In the genomic region with DNA sequence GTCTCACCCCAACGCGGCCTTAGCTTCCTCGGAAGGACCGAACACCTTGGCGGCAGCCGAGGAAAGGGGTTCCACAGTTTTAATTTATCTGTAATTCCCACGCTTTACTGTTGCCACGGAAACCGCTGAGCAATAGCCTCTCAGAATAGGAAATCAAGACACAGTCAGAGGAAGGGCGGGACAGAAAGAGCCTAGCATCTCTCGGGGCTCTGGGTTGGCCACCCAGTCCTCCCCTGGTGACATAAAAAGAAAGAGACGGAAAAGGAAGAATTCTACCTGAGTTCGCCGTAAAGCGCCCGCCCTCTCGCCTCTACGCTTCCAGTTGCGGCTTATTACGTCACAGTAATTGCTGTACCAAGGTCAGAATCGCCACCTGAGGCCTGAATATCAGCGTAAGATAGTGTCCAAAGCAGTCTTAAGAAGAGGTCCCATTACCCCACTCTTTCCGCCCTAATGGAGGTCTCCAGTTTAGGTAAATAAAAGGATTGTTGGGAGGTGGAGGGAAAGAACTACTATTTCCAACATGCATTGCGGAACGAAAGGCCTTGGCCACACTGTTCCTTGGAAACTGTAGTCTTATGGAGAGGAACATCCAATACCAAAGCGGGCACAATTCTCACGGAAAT, we compare ENCODE assay signal across 9 cellular contexts. TPM values are rescaled to one million over a fixed set of nuclear protein-coding genes. Genes with fewer than 3 reads are reported as not detected.
DNase-seq lines count a peak whose midpoint lies in the region; ATAC-seq lines count a peak whose summit lies in the region.
"Had no signal": no experiment of that assay in that cellular context is flagged by ENCODE, and none has a peak within 500 bp of the region (broad histone marks: within the 10 kb centered on the region; RNA-seq: fewer than 3 reads in every experiment).

No MANE protein-coding gene starts in this region.

- POLR2A ChIA-PET in CD8-positive, alpha-beta memory T cell (lab: Charles Lee): interaction anchor here (0.5 to 1.5 kb wide), 9 partner anchors 42 to 1491 kb away, joined by 3 to 6 read pairs (median 4); a partner anchor contains a TSS

- H3K9me3 Mint-ChIP-seq in CD8-positive, alpha-beta memory T cell: no peaks in the 10 kb centered on the region
- H3K9me3 Mint-ChIP-seq in memory B cell: no peaks in the 10 kb centered on the region

- no peaks in the 10 kb centered on the region for H3K27me3 Mint-ChIP-seq in CD8-positive, alpha-beta memory T cell
- no peaks in the 10 kb centered on the region for H3K27me3 Mint-ChIP-seq in memory B cell

- CTCF ChIA-PET in CD8-positive, alpha-beta memory T cell (lab: Charles Lee): interaction anchor here (1.2 kb wide), 1 partner anchor 42 kb away, joined by 3 read pairs; no protein-coding TSS in a partner anchor

- peaks cover 25 to 30% (median 28%) of the 10 kb centered on the region in 3 donors for H3K4me1 Mint-ChIP-seq in CD8-positive, alpha-beta memory T cell
- H3K4me1 Mint-ChIP-seq in memory B cell: peaks cover 12% of the 10 kb centered on the region

- peaks cover 0 to 14% (median 3%) of the 10 kb centered on the region in 3 donors for H3K36me3 Mint-ChIP-seq in CD8-positive, alpha-beta memory T cell
- H3K36me3 Mint-ChIP-seq in memory B cell: peaks cover 5% of the 10 kb centered on the region

- H3K36me3 ChIP-seq in CD8-positive, alpha-beta memory T cell (ENCODE audit: insufficient read depth, low read length): no peaks in the 10 kb centered on the region
- H3K36me3 ChIP-seq in endocrine pancreas (ENCODE audit: control insufficient read depth, insufficient read depth, low read length): no peaks in the 10 kb centered on the region

- peak overlapping the region; percentile 90 for H3K4me3 ChIP-seq in CD8-positive, alpha-beta memory T cell (ENCODE audit: low read length)
- peak overlapping the region; percentile 91 for H3K4me3 ChIP-seq in endocrine pancreas (ENCODE audit: control insufficient read depth, insufficient read depth, low read length)

- H3K27ac ChIP-seq in CD8-positive, alpha-beta memory T cell (ENCODE audit: low read depth, low read length): peak overlapping the region; percentile 99

- peak overlapping the region; percentile 83 for H3K9ac ChIP-seq in endocrine pancreas (ENCODE audit: control insufficient read depth, insufficient read depth, low read length)

- no peak overlapping the region for H3K27ac Mint-ChIP-seq in CD8-positive, alpha-beta memory T cell
- no peak overlapping the region for H3K27ac Mint-ChIP-seq in memory B cell

- no peak overlapping the region for H3K4me3 Mint-ChIP-seq in CD8-positive, alpha-beta memory T cell
- H3K4me3 Mint-ChIP-seq in memory B cell: no peak overlapping the region

- H3K9me3 ChIP-seq in CD8-positive, alpha-beta memory T cell (ENCODE audit: low read length): no peaks in the 10 kb centered on the region
- no peaks in the 10 kb centered on the region for H3K9me3 ChIP-seq in endocrine pancreas (ENCODE audit: control insufficient read depth, low read length)

- DNase-seq in CD8-positive, alpha-beta memory T cell: peak; percentile 78 to 93 (median 91)
- peak; percentile 97 for DNase-seq in HT-29 (ENCODE audit: low spot score)
- peak; percentile 83 for DNase-seq in NK-92 treated with Interleukin-12 subunit alpha and Interleukin-12 subunit beta, amount 100 ng/mL, for 24 hours (lab: John Stamatoyannopoulos, UW)
- DNase-seq in activated CD8-positive, alpha-beta memory T cell treated with anti-CD3 and anti-CD28 coated beads for 4 hours (ENCODE audit: low read depth in 2 of 2): peak; percentile 73 to 83
- peak; percentile 67 to 89 for DNase-seq in memory B cell (ENCODE audit: low spot score in 2 of 2)
- DNase-seq in stimulated activated CD8-positive, alpha-beta memory T cell treated with anti-CD3 and anti-CD28 coated beads, Interleukin-12 subunit alpha, Interleukin-12 subunit beta, amount 100 ng/mL, for 24 hours (ENCODE audit: extremely low read depth): peak; percentile 69

- ATAC-seq in GM21367 (IDR thresholded peaks at IDR 0.05; ENCODE audit: unreplicated experiment) (peak; percentile 52), memory B cell (ENCODE audit: low read depth) (peak; percentile 70)

- no peaks in the 10 kb centered on the region for H3K27me3 ChIP-seq in CD8-positive, alpha-beta memory T cell (ENCODE audit: insufficient read depth, low read length, poor library complexity, severe bottlenecking)
- no peaks in the 10 kb centered on the region for H3K27me3 ChIP-seq in endocrine pancreas (ENCODE audit: control insufficient read depth, insufficient read depth, low read length)

- H3K4me1 ChIP-seq in CD8-positive, alpha-beta memory T cell (ENCODE audit: insufficient read depth, low read length): peaks cover 35% of the 10 kb centered on the region
- peaks cover 16% of the 10 kb centered on the region for H3K4me1 ChIP-seq in endocrine pancreas (ENCODE audit: control insufficient read depth, insufficient read depth, low read length)

RNA-seq across cellular contexts. Expression of a gene that starts 0.8 kb away (rescaled TPM):
- total RNA-seq in CD8-positive, alpha-beta memory T cell: 10 to 100 TPM; 42.6 to 44.3 TPM
- polyA plus RNA-seq in CD8-positive, alpha-beta memory T cell: 81.4 TPM
- total RNA-seq in HT-29 (2014; rRNA removed; shearing (Covaris generic)): 37.9 and 38.6 TPM in 2 replicates

RNA-seq across cellular contexts. Expression of a gene that starts 41.4 kb away (rescaled TPM):
- total RNA-seq in CD8-positive, alpha-beta memory T cell: 10 to 100 TPM in 1 of 2 experiments, 1 to 10 TPM in 1; 8.8 to 10.2 TPM
- polyA plus RNA-seq in CD8-positive, alpha-beta memory T cell: 5.3 TPM
- total RNA-seq in HT-29 (2014; rRNA removed; shearing (Covaris generic)): 1.9 and 2.2 TPM in 2 replicates

RNA-seq across cellular contexts. Expression of a gene that starts 45.1 kb away (rescaled TPM):
- total RNA-seq in CD8-positive, alpha-beta memory T cell: 10 to 100 TPM; 66.8 to 71.5 TPM
- polyA plus RNA-seq in CD8-positive, alpha-beta memory T cell: 3.3 TPM
- 33.2 and 38.1 TPM in 2 replicates for total RNA-seq in HT-29 (2014; rRNA removed; shearing (Covaris generic))

RNA-seq across cellular contexts. Expression of a gene that starts 58.2 kb away (rescaled TPM):
- total RNA-seq in CD8-positive, alpha-beta memory T cell: under 1 TPM in 1 of 2 experiments, not detected in 1; 0.33 TPM
- 0.90 TPM for polyA plus RNA-seq in CD8-positive, alpha-beta memory T cell
- not detected in 2 replicates for total RNA-seq in HT-29 (2014; rRNA removed; shearing (Covaris generic))
- total RNA-seq: subcutaneous adipose tissue had no signal

Comparison
In these comparisons a context has a peak if more than half of its experiments do, and no peak if none do; other contexts are left out.
1. Peak in every context shown above with its lines: DNase-seq, ATAC-seq, H3K4me3 ChIP-seq and H3K27ac ChIP-seq.